In the genomic region with DNA sequence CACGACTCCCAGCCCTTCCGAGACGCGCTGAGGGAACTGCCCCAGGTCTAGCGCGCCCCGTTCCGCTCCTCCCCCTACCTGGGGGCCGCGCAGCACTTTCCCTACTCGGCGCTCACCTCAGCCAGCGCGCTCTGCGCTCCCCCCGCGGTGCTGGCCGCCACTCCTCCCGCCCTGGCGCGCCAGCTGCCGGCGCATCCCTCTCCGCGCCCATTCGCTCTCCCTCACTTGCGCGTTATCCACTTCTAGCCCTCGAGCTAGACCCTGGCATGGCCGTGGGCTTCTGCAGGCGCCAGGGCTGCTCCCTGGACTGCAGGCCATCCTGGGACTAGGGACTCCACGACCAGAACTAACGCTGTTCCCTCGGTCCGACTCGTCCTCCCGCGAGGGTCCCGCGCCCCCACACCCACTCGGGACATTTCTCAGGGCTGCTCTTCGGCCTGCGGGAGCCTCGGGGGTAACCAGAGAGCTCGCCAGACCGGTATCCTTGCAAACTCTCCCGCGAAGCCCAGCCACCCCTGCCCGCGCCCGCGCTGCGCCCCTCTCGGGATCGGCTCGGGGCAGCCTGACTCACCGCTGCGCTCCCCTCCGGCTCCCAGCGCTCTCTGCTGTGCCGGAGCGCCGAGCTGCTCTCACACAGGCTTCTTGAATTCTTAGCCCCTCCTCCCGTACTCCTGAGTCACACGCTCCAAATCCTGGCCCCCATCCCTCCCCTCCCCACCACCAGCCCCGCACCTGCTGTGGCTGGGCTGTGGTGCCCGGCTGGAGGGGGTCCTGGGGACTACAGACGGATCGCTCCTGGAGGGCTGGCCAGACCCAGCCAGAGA, we compare ENCODE assay signal across 8 cellular contexts. TPM values are rescaled to one million over a fixed set of nuclear protein-coding genes. Genes with fewer than 3 reads are reported as not detected.
DNase-seq lines count a peak whose midpoint lies in the region; ATAC-seq and TF ChIP-seq lines count a peak whose summit lies in the region.

A gene (minus strand): TSS at position 617 of the 824 bp plus-strand sequence. CDS start 51,454 bp downstream, outside the sequence.

- H3K4me3 ChIP-seq in fibroblast of villous mesenchyme (ENCODE audit: low read depth, low read length), result peak within 1 kb of the TSS; percentile 64
- H3K4me3 ChIP-seq in effector memory CD4-positive, alpha-beta T cell (ENCODE audit: insufficient read depth, low read depth, low read length, poor library complexity, severe bottlenecking), result no peak within 1 kb of the TSS

- no peak for ATAC-seq in HG03469 (IDR thresholded peaks at IDR 0.05; ENCODE audit: unreplicated experiment)

- H3K27me3 ChIP-seq in effector memory CD4-positive, alpha-beta T cell (replicated peaks; ENCODE audit: control insufficient read depth, insufficient read depth, low read length, poor library complexity, severe bottlenecking), result no peaks in the 10 kb centered on the region

- DNase-seq in EL (peak; percentile 87), NCI-H774 (lab: John Stamatoyannopoulos, UW) (peak; percentile 53), fibroblast of villous mesenchyme (ENCODE audit: low read depth) (no peak), posterior cingulate gyrus (peak in 7 of 10 donors; percentile 16 to 87 (median 37)), mucosa of gallbladder (ENCODE audit: low spot score) (no peak), NCI-H1694 treated with DMSO at 0.1 percent for 48 hours (lab: John Stamatoyannopoulos, UW) (no peak)
- DNase-seq in effector memory CD4-positive, alpha-beta T cell, result no peak

- no peak within 1 kb of the TSS for H3K27ac ChIP-seq in effector memory CD4-positive, alpha-beta T cell (ENCODE audit: insufficient read depth, low read length, poor library complexity, severe bottlenecking)

- H3K9me3 ChIP-seq in effector memory CD4-positive, alpha-beta T cell (ENCODE audit: control insufficient read depth, low read length), result no peaks in the 10 kb centered on the region

- H3K4me1 ChIP-seq in effector memory CD4-positive, alpha-beta T cell (ENCODE audit: control insufficient read depth, insufficient read depth, low read length, poor library complexity, severe bottlenecking), result no peaks in the 10 kb centered on the region

- no peak for TF ChIP-seq CTCF in fibroblast of villous mesenchyme (IDR thresholded peaks at IDR 0.05; ENCODE audit: insufficient read depth, low read depth, low read length)

- no peaks in the 10 kb centered on the region for H3K36me3 ChIP-seq in effector memory CD4-positive, alpha-beta T cell (ENCODE audit: control insufficient read depth, insufficient read depth, low read length)

- intact Hi-C loops in posterior cingulate gyrus (cut with DNase I), result no loop called here

RNA-seq across cellular contexts. Expression of the gene that starts here (rescaled TPM):
- total RNA-seq in fibroblast of villous mesenchyme (0.86 and 1.6 TPM in 2 replicates), mucosa of gallbladder (2.6 TPM)

Comparison
In these comparisons a context has a peak if more than half of its experiments do, and no peak if none do; other contexts are left out.
1. DNase-seq: peak in EL (single experiment), NCI-H774 (single experiment) and posterior cingulate gyrus (7 of 10); none in fibroblast of villous mesenchyme (single experiment), mucosa of gallbladder (single experiment), NCI-H1694 treated with DMSO at 0.1 percent for 48 hours (single experiment) and effector memory CD4-positive, alpha-beta T cell (0 of 3).